ENCODE assay signal across 16 cellular contexts in genomic region chr7:99010281-99010680, GRCh38.
"Had no signal": no experiment of that assay in that cellular context is flagged by ENCODE, and none has a peak within 500 bp of the region (broad histone marks: within the 10 kb centered on the region; RNA-seq: fewer than 3 reads in every experiment).

No MANE protein-coding gene starts in this region.

- DNase-seq: activated CD4-positive, alpha-beta T cell treated with anti-CD3 and anti-CD28 coated beads, Interleukin-2, amount 10 ng/mL, durations not matched to agents 24 days and 14 days; activated CD4-positive, CD25-positive, alpha-beta regulatory T cell; activated naive CD4-positive, alpha-beta T cell; activated T-cell treated with anti-CD3 and anti-CD28 coated beads for 4 hours; anterior cingulate cortex; brain microvascular endothelial cell; immature natural killer cell; naive thymus-derived CD4-positive, alpha-beta T cell; stimulated activated naive B cell treated with anti-CD40 and anti-IgM and Interleukin-4, amounts not matched to agents 10 μg/mL and 1 μg/mL and 100 μg/mL, for 72 hours; T1000 had no signal

- H3K9me3 ChIP-seq: esophagus muscularis mucosa, tibial artery, vagina had no signal

- H3K9me3 Mint-ChIP-seq: activated CD4-positive, alpha-beta T cell treated with anti-CD3 and anti-CD28 coated beads, Interleukin-2, amount 10 ng/mL, durations not matched to agents 24 days and 14 days; activated T-helper 17 cell treated with anti-CD3 and anti-CD28 coated beads, Interleukin-2, amount 50 U/mL, for 72 hours; immature natural killer cell; naive thymus-derived CD4-positive, alpha-beta T cell; stimulated activated naive B cell treated with anti-CD40 and anti-IgM and Interleukin-4, amounts not matched to agents 10 μg/mL and 1 μg/mL and 100 μg/mL, for 72 hours had no signal

- H3K27ac Mint-ChIP-seq: activated CD4-positive, alpha-beta T cell treated with anti-CD3 and anti-CD28 coated beads, Interleukin-2, amount 10 ng/mL, durations not matched to agents 24 days and 14 days; activated T-helper 17 cell treated with anti-CD3 and anti-CD28 coated beads, Interleukin-2, amount 50 U/mL, for 72 hours; naive thymus-derived CD4-positive, alpha-beta T cell; stimulated activated naive B cell treated with anti-CD40 and anti-IgM and Interleukin-4, amounts not matched to agents 10 μg/mL and 1 μg/mL and 100 μg/mL, for 72 hours had no signal

- H3K27me3 ChIP-seq: brain microvascular endothelial cell, esophagus muscularis mucosa, tibial artery, vagina had no signal

- H3K4me1 ChIP-seq: esophagus muscularis mucosa, parathyroid adenoma, tibial artery, vagina had no signal

- H3K27me3 Mint-ChIP-seq: activated CD4-positive, alpha-beta T cell treated with anti-CD3 and anti-CD28 coated beads, Interleukin-2, amount 10 ng/mL, durations not matched to agents 24 days and 14 days; activated T-helper 17 cell treated with anti-CD3 and anti-CD28 coated beads, Interleukin-2, amount 50 U/mL, for 72 hours; naive thymus-derived CD4-positive, alpha-beta T cell; stimulated activated naive B cell treated with anti-CD40 and anti-IgM and Interleukin-4, amounts not matched to agents 10 μg/mL and 1 μg/mL and 100 μg/mL, for 72 hours had no signal

- H3K4me3 ChIP-seq: coronary artery, esophagus muscularis mucosa, tibial artery, vagina had no signal

- H3K4me1 Mint-ChIP-seq: activated CD4-positive, alpha-beta T cell treated with anti-CD3 and anti-CD28 coated beads, Interleukin-2, amount 10 ng/mL, durations not matched to agents 24 days and 14 days; activated T-helper 17 cell treated with anti-CD3 and anti-CD28 coated beads, Interleukin-2, amount 50 U/mL, for 72 hours; immature natural killer cell; naive thymus-derived CD4-positive, alpha-beta T cell; stimulated activated naive B cell treated with anti-CD40 and anti-IgM and Interleukin-4, amounts not matched to agents 10 μg/mL and 1 μg/mL and 100 μg/mL, for 72 hours had no signal

- ATAC-seq: activated T-helper 17 cell treated with anti-CD3 and anti-CD28 coated beads, Interleukin-2, amount 50 U/mL, for 72 hours; naive thymus-derived CD4-positive, alpha-beta T cell; stimulated activated naive B cell treated with anti-CD40 and anti-IgM and Interleukin-4, amounts not matched to agents 10 μg/mL and 1 μg/mL and 100 μg/mL, for 72 hours had no signal

- H3K27ac ChIP-seq: brain microvascular endothelial cell, coronary artery, esophagus muscularis mucosa, parathyroid adenoma, tibial artery, vagina had no signal

- H3K4me3 Mint-ChIP-seq: activated CD4-positive, alpha-beta T cell treated with anti-CD3 and anti-CD28 coated beads, Interleukin-2, amount 10 ng/mL, durations not matched to agents 24 days and 14 days; activated T-helper 17 cell treated with anti-CD3 and anti-CD28 coated beads, Interleukin-2, amount 50 U/mL, for 72 hours; immature natural killer cell; naive thymus-derived CD4-positive, alpha-beta T cell; stimulated activated naive B cell treated with anti-CD40 and anti-IgM and Interleukin-4, amounts not matched to agents 10 μg/mL and 1 μg/mL and 100 μg/mL, for 72 hours had no signal
